In genomic region chr20:57697540-57697939, GRCh38 we compare ENCODE assay signal across 17 cellular contexts. TPM values are rescaled to one million over a fixed set of nuclear protein-coding genes. Genes with fewer than 3 reads are reported as not detected.
DNase-seq lines count a peak whose midpoint lies in the region; ATAC-seq, FAIRE-seq and TF ChIP-seq lines count a peak whose summit lies in the region.
"Had no signal": no experiment of that assay in that cellular context is flagged by ENCODE, and none has a peak within 500 bp of the region (broad histone marks: within the 10 kb centered on the region; RNA-seq: fewer than 3 reads in every experiment).

No MANE protein-coding gene starts in this region.

- no peak overlapping the region for H3K4me3 Mint-ChIP-seq in natural killer cell
- H3K4me3 Mint-ChIP-seq: neural progenitor cell had no signal

- H3K4me3 ChIP-seq in BLaER1 (no peak overlapping the region), endothelial cell of umbilical vein (replicated peaks in 1 of 3; ENCODE audit: insufficient read depth in 1 of 3, low read depth in 1 of 3, low read length in 3 of 3) (no peak overlapping the region), prostate gland (peak overlapping the region in 1 of 2 donors; percentile 6), suprapubic skin (no peak overlapping the region)
- H3K4me3 ChIP-seq: gastrocnemius medialis, lung, MG63, neural progenitor cell, right atrium auricular region had no signal

- intact Hi-C loops in endothelial cell of umbilical vein (cut with micrococcal nuclease) (no loop called here), prostate gland (cut with DNase I) (no loop called here), natural killer cell (cut with micrococcal nuclease) (no loop called here)

- H3K4me2 ChIP-seq in BLaER1 (peak overlapping the region; percentile 81), endothelial cell of umbilical vein (ENCODE audit: insufficient read depth, low read length) (peak overlapping the region; percentile 71)
- H3K4me2 ChIP-seq: neural progenitor cell had no signal

- peaks cover 8% of the 10 kb centered on the region; the same call in 1 of the 2 replicates for H3K36me3 ChIP-seq in BLaER1
- peaks cover 0 to 6% of the 10 kb centered on the region in 2 experiments for H3K36me3 ChIP-seq in endothelial cell of umbilical vein (ENCODE audit: control insufficient read depth in 2 of 2, extremely low read depth in 1 of 2, insufficient read depth in 2 of 2, low read length in 2 of 2)
- H3K36me3 ChIP-seq in prostate gland: no peaks in the 10 kb centered on the region
- no peaks in the 10 kb centered on the region for H3K36me3 ChIP-seq in suprapubic skin
- H3K36me3 ChIP-seq: gastrocnemius medialis, MG63, neural progenitor cell, right atrium auricular region had no signal

- H3K9me3 Mint-ChIP-seq in natural killer cell: no peaks in the 10 kb centered on the region
- H3K9me3 Mint-ChIP-seq: neural progenitor cell had no signal

- dilution Hi-C loops in endothelial cell of umbilical vein (cut with MboI; ENCODE audit: extremely low pct_ligation_motif_present, low sequenced_read_pairs): no loop called here

- peaks cover 7 to 23% of the 10 kb centered on the region in 2 donors for H3K27me3 Mint-ChIP-seq in natural killer cell (ENCODE audit: low read depth in 2 of 2)

- peaks cover 100% of the 10 kb centered on the region for H4K20me1 ChIP-seq in BLaER1
- H4K20me1 ChIP-seq in endothelial cell of umbilical vein (replicated peaks; ENCODE audit: control insufficient read depth, extremely low read depth, insufficient read depth, low read length): peaks cover 3% of the 10 kb centered on the region

- no peak for ATAC-seq in HG03565 (IDR thresholded peaks at IDR 0.05; ENCODE audit: unreplicated experiment)
- ATAC-seq in natural killer cell: no peak
- ATAC-seq: gastrocnemius medialis had no signal

- POLR2A ChIA-PET in RWPE1 (lab: Yijun Ruan, JAX; ENCODE audit: low non-redundant PET): interaction anchor here (2.1 to 2.3 kb wide), 2 partner anchors 10 to 12 kb away, joined by 11 to 12 read pairs; partner anchors contain the start of gene PMEPA1
- POLR2A ChIA-PET in endothelial cell of umbilical vein (lab: Charles Lee): interaction anchor here (1.4 kb wide), 1 partner anchor 52 kb away, joined by 4 read pairs; no protein-coding TSS in a partner anchor

- H3K9ac ChIP-seq in BLaER1 (no peak overlapping the region), endothelial cell of umbilical vein (replicated peaks; ENCODE audit: extremely low read depth, insufficient read depth, low read length) (peak overlapping the region; percentile 50)
- H3K9ac ChIP-seq: neural progenitor cell had no signal

- no peak for FAIRE-seq in endothelial cell of umbilical vein (lab: Jason Lieb, UNC)

- TF ChIP-seq CTCF in RWPE1 (conservative IDR thresholded peaks at IDR 0.05; ENCODE audit: low read depth) (no peak), endothelial cell of umbilical vein (IDR thresholded peaks at IDR 0.05; ENCODE audit: extremely low read depth in 1 of 2, insufficient read depth in 1 of 2, low read depth in 1 of 2, low read length in 2 of 2) (no peak), prostate gland (IDR thresholded peaks at IDR 0.05) (no peak), suprapubic skin (IDR thresholded peaks at IDR 0.05) (no peak), natural killer cell (IDR thresholded peaks at IDR 0.05) (no peak)

- WGBS in prostate gland: 54% methylated on average over 7 of the region's 7 CpGs
- WGBS in suprapubic skin: 66% methylated on average over 7 of the region's 7 CpGs

- CTCF ChIA-PET in RWPE1 (lab: Yijun Ruan, JAX) (interaction anchor here (1.3 to 3.1 kb wide), 3 partner anchors 10 to 414 kb away, joined by 4 to 10 read pairs (median 6); no protein-coding TSS in a partner anchor), endothelial cell of umbilical vein (lab: Charles Lee) (interaction anchor here (0.6 to 3.3 kb wide), 11 partner anchors 9 to 483 kb away, joined by 3 to 22 read pairs (median 4); partner anchors contain the start of gene PMEPA1)

- no peaks in the 10 kb centered on the region for H3K36me3 Mint-ChIP-seq in natural killer cell
- H3K36me3 Mint-ChIP-seq: neural progenitor cell had no signal

- H3K4me1 Mint-ChIP-seq in natural killer cell: no peaks in the 10 kb centered on the region

- no peaks in the 10 kb centered on the region for H3K27me3 ChIP-seq in BLaER1
- no peaks in the 10 kb centered on the region for H3K27me3 ChIP-seq in endothelial cell of umbilical vein (ENCODE audit: control insufficient read depth in 2 of 2, insufficient read depth in 2 of 2, low read length in 2 of 2)
- H3K27me3 ChIP-seq in prostate gland (replicated peaks; ENCODE audit: insufficient read depth): no peaks in the 10 kb centered on the region
- no peaks in the 10 kb centered on the region for H3K27me3 ChIP-seq in suprapubic skin
- H3K27me3 ChIP-seq: gastrocnemius medialis, MG63, neural progenitor cell, right atrium auricular region had no signal

- no TSS peak for BruUV-seq in endothelial cell of umbilical vein (replicated peaks; lab: Mats Ljungman, UMichigan)

- H3K9me3 ChIP-seq in BLaER1 (no peaks in the 10 kb centered on the region), endothelial cell of umbilical vein (replicated peaks; ENCODE audit: control insufficient read depth, insufficient read depth, low read length) (no peaks in the 10 kb centered on the region), prostate gland (no peaks in the 10 kb centered on the region), suprapubic skin (no peaks in the 10 kb centered on the region)
- H3K9me3 ChIP-seq: gastrocnemius medialis, MG63, right atrium auricular region had no signal

- H3K9me1 ChIP-seq in endothelial cell of umbilical vein (replicated peaks; ENCODE audit: control insufficient read depth, extremely low read depth, insufficient read depth, low read length): no peaks in the 10 kb centered on the region

- TF ChIP-seq POLR2A in endothelial cell of umbilical vein (IDR thresholded peaks at IDR 0.05; ENCODE audit: low read depth, low read length): no peak
- no peak for TF ChIP-seq POLR2A in prostate gland (IDR thresholded peaks at IDR 0.05)
- no peak for TF ChIP-seq POLR2A in suprapubic skin (IDR thresholded peaks at IDR 0.05)

- no peak overlapping the region for H2AFZ ChIP-seq in endothelial cell of umbilical vein (ENCODE audit: low read depth, low read length)
- H2AFZ ChIP-seq: neural progenitor cell had no signal

- no peak for TF ChIP-seq EP300 in suprapubic skin (IDR thresholded peaks at IDR 0.05)

- H3K27ac ChIP-seq in BLaER1 (no peak overlapping the region), RWPE1 (peak overlapping the region; percentile 96), endothelial cell of umbilical vein (ENCODE audit: insufficient read depth, low read depth, low read length) (peak overlapping the region; percentile 80), prostate gland (peak overlapping the region; percentile 98 to 99), suprapubic skin (no peak overlapping the region)
- H3K27ac ChIP-seq: gastrocnemius medialis, neural progenitor cell, right atrium auricular region had no signal

- DNase-seq in RWPE1 (ENCODE audit: low spot score) (no peak), endothelial cell of umbilical vein (ENCODE audit: low read depth, low spot score) (no peak), prostate gland (ENCODE audit: low spot score) (no peak), suprapubic skin (ENCODE audit: low spot score in 2 of 2) (no peak), natural killer cell (no peak), T-helper 2 cell (no peak)
- DNase-seq: DMS 273 treated with DMSO at 0.1 percent for 48 hours, gastrocnemius medialis, GF-D8, NCI-H2081, NCI-H524 treated with DMSO at 0.1 percent for 48 hours had no signal

- no peak overlapping the region for H3K27ac Mint-ChIP-seq in natural killer cell
- H3K27ac Mint-ChIP-seq: neural progenitor cell had no signal

- peaks cover 68% of the 10 kb centered on the region for H3K79me2 ChIP-seq in endothelial cell of umbilical vein (ENCODE audit: control insufficient read depth, insufficient read depth, low read length)

- peaks cover 100% of the 10 kb centered on the region for H3K4me1 ChIP-seq in BLaER1
- H3K4me1 ChIP-seq in endothelial cell of umbilical vein (ENCODE audit: control insufficient read depth, extremely low read depth, insufficient read depth, low read length): peaks cover 30% of the 10 kb centered on the region
- H3K4me1 ChIP-seq in prostate gland (replicated peaks): peaks cover 50% of the 10 kb centered on the region
- H3K4me1 ChIP-seq in suprapubic skin: peaks cover 46% of the 10 kb centered on the region
- H3K4me1 ChIP-seq: neural progenitor cell had no signal

TF ChIP-seq in endothelial cell of umbilical vein, 7 proteins besides CTCF, POLR2A, EP300 and RAD21:
- TF ChIP-seq GATA2 (IDR thresholded peaks at IDR 0.05; ENCODE audit: insufficient read depth, insufficient read length, low read depth, low read length): no peak
- TF ChIP-seq EZH2 (IDR thresholded peaks at IDR 0.05; ENCODE audit: borderline replicate concordance, low read depth, low read length, severe bottlenecking): no peak
- no peak for TF ChIP-seq FOS (IDR thresholded peaks at IDR 0.05; ENCODE audit: borderline replicate concordance, insufficient read depth, low read length)

RNA-seq across cellular contexts. Expression of gene PMEPA1, which starts 12.3 kb away (rescaled TPM):
- total RNA-seq in endothelial cell of umbilical vein: 31.6 and 47.1 TPM in 2 replicates
- polyA plus RNA-seq in endothelial cell of umbilical vein: 33.2 and 53.9 TPM in 2 replicates
- polyA plus RNA-seq in endothelial cell of umbilical vein (2011; cell fraction: cytosol; rRNA removed): 13.6 and 20.4 TPM in 2 replicates
- 10.5 and 10.8 TPM in 2 replicates for polyA plus RNA-seq in endothelial cell of umbilical vein (2011; cell fraction: nucleus; rRNA removed)
- polyA plus RNA-seq in endothelial cell of umbilical vein (2012): 18.8 and 25.3 TPM in 2 replicates
- polyA minus RNA-seq in endothelial cell of umbilical vein: 20.7 and 21.9 TPM in 2 replicates
- polyA minus RNA-seq in endothelial cell of umbilical vein (2011; cell fraction: cytosol; rRNA and poly(A)+ RNA removed): 8.5 TPM
- polyA minus RNA-seq in endothelial cell of umbilical vein (2011; cell fraction: nucleus; rRNA and poly(A)+ RNA removed): 5.9 and 6.2 TPM in 2 replicates
- total RNA-seq in prostate gland: 100 to 1,000 TPM in 1 of 2 donors, 10 to 100 TPM in 1; 96.5 to 245 TPM
- 10 to 100 TPM in 3 of 4 donors, 1 to 10 TPM in 1; 9.5 to 20.4 (median 16.2) TPM for total RNA-seq in suprapubic skin
- 1 to 10 TPM; 1.2 to 5.9 (median 2.4) TPM for total RNA-seq in natural killer cell

Comparison
In these comparisons a context has a peak if more than half of its experiments do, and no peak if none do; other contexts are left out.
1. H3K27ac ChIP-seq: peak in RWPE1 (single experiment), endothelial cell of umbilical vein (single experiment) and prostate gland (2 of 2); none in BLaER1 (single experiment) and suprapubic skin (single experiment).